ENCODE assay signal across 9 cellular contexts in the genomic region with DNA sequence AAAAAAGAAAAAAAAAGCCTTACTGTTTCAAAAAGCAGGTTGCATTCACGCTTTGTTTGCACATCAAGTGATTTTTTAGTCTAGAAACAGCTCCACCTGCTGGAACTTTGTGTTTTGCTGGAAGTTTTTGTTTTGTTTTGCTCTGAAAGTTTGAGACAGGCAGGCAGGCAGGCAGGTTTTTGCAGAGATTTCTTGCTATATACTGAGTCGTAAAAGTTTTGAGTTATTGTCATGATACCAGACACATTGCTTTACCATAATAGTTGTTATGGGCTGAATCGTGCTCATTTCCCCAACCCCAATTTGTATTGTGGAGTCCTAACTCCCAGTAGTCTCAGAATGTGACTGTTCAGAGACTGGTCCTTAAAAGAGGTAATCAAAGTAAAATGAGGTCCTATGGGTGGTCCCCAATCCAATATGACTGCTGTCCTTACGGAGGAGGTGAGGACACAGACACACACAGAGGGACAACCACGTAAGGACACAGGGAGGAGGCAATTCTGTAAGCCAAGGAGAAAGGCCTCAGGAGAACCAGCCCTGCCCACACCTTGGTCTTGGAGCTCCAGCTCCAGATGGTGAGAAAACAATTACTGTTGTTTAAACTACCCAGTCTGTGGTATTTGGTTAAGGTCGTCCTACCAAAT. TPM values are rescaled to one million over a fixed set of nuclear protein-coding genes. Genes with fewer than 3 reads are reported as not detected.
DNase-seq lines count a peak whose midpoint lies in the region; ATAC-seq, FAIRE-seq and TF ChIP-seq lines count a peak whose summit lies in the region.
"Had no signal": no experiment of that assay in that cellular context is flagged by ENCODE, and none has a peak within 500 bp of the region (broad histone marks: within the 10 kb centered on the region; RNA-seq: fewer than 3 reads in every experiment).

No MANE protein-coding gene starts in this region.

- peaks cover 6% of the 10 kb centered on the region for H3F3A ChIP-seq in neural progenitor cell (ENCODE audit: low read depth)

- H2AFZ ChIP-seq in neural progenitor cell (replicated peaks), result peak overlapping the region; percentile 65

- H3K4me1 ChIP-seq in neural progenitor cell, result no peaks in the 10 kb centered on the region

- H3K27me3 ChIP-seq in neural progenitor cell, result no peaks in the 10 kb centered on the region

- intact Hi-C loops in posterior vena cava (cut with DNase I), result no loop called here

- H3K27ac Mint-ChIP-seq in neural progenitor cell, result no peak overlapping the region
- H3K27ac Mint-ChIP-seq: activated naive CD4-positive, alpha-beta T cell treated with anti-CD3 and anti-CD28 coated beads, Interleukin-2, amount 50 U/mL, for 72 hours had no signal

- H3K9me3 Mint-ChIP-seq in neural progenitor cell, result no peaks in the 10 kb centered on the region

- H3K36me3 Mint-ChIP-seq in neural progenitor cell, result no peaks in the 10 kb centered on the region
- H3K36me3 Mint-ChIP-seq: activated naive CD4-positive, alpha-beta T cell treated with anti-CD3 and anti-CD28 coated beads, Interleukin-2, amount 50 U/mL, for 72 hours had no signal

- no peak overlapping the region for H3K9ac ChIP-seq in neural progenitor cell

- TF ChIP-seq CTCF in HFF-Myc (IDR thresholded peaks at IDR 0.05; ENCODE audit: low read depth, low read length, missing control alignments) (peak; percentile 64), neural progenitor cell (IDR thresholded peaks at IDR 0.05) (peak; percentile 73)

- no peaks in the 10 kb centered on the region for H3K9me3 ChIP-seq in neural progenitor cell (ENCODE audit: low read depth)

- H3K79me2 ChIP-seq in neural progenitor cell (ENCODE audit: low read depth), result no peaks in the 10 kb centered on the region

- no peak overlapping the region for H3K4me2 ChIP-seq in neural progenitor cell

- FAIRE-seq in endometrium (lab: Jason Lieb, UNC), result peak; percentile 75

- H3K27me3 Mint-ChIP-seq in neural progenitor cell (ENCODE audit: insufficient read depth, low read depth), result no peaks in the 10 kb centered on the region

- H4K20me1 ChIP-seq in neural progenitor cell (ENCODE audit: low read depth), result no peaks in the 10 kb centered on the region

- H3K36me3 ChIP-seq in neural progenitor cell, result no peaks in the 10 kb centered on the region

- H3K4me3 Mint-ChIP-seq in neural progenitor cell, result no peak overlapping the region

- DNase-seq in NCI-H146 (lab: John Stamatoyannopoulos, UW), result peak; percentile 3
- DNase-seq in NCI-H146 treated with DMSO at 0.1 percent for 48 hours (lab: John Stamatoyannopoulos, UW; ENCODE audit: unreplicated experiment), result no peak
- DNase-seq in HFF-Myc (ENCODE audit: extremely low read depth, low read depth), result peak; percentile 16
- peak; percentile 41 for DNase-seq in SW480 (ENCODE audit: low spot score)
- peak; percentile 65 for DNase-seq in neural progenitor cell (ENCODE audit: low spot score)
- no peak for DNase-seq in posterior vena cava (ENCODE audit: low spot score)

- ATAC-seq in HG03159 (IDR thresholded peaks at IDR 0.05; ENCODE audit: unreplicated experiment), result no peak

- no peaks in the 10 kb centered on the region for H3K4me1 Mint-ChIP-seq in neural progenitor cell

- no peak overlapping the region for H3K27ac ChIP-seq in neural progenitor cell

- H3K4me3 ChIP-seq in HFF-Myc (replicated peaks; ENCODE audit: low read depth, low read length) (no peak overlapping the region), neural progenitor cell (no peak overlapping the region)

RNA-seq across cellular contexts. Expression of a gene that starts 20.9 kb away (rescaled TPM):
- not detected in 2 replicates for total RNA-seq in neural progenitor cell (ENCODE audit: low replicate concordance)
- not detected for total RNA-seq in posterior vena cava
- total RNA-seq: activated naive CD4-positive, alpha-beta T cell treated with anti-CD3 and anti-CD28 coated beads, Interleukin-2, amount 50 U/mL, for 72 hours had no signal

Comparison
In these comparisons a context has a peak if more than half of its experiments do, and no peak if none do; other contexts are left out.
1. DNase-seq: peak in NCI-H146 (single experiment), HFF-Myc (single experiment), SW480 (single experiment) and neural progenitor cell (single experiment); none in NCI-H146 treated with DMSO at 0.1 percent for 48 hours (single experiment) and posterior vena cava (single experiment).